In genomic region chr18:23890589-23890988, GRCh38 we compare ENCODE assay signal across 18 cellular contexts.
A peak's percentile ranks its signal among the peaks of the same experiment; 100 is the strongest.
DNase-seq lines count a peak whose midpoint lies in the region; ATAC-seq, FAIRE-seq and TF ChIP-seq lines count a peak whose summit lies in the region.
"Had no signal": no experiment of that assay in that cellular context is flagged by ENCODE, and none has a peak within 500 bp of the region (broad histone marks: within the 10 kb centered on the region; RNA-seq: fewer than 3 reads in every experiment).

No MANE protein-coding gene starts in this region.

- no peak for TF ChIP-seq EP300 in gastroesophageal sphincter (IDR thresholded peaks at IDR 0.05)

- no peaks in the 10 kb centered on the region for H3K79me2 ChIP-seq in astrocyte (ENCODE audit: insufficient read depth, low read length)
- no peaks in the 10 kb centered on the region for H3K79me2 ChIP-seq in Karpas-422 (ENCODE audit: low read length)

- no peak overlapping the region for H2AFZ ChIP-seq in astrocyte (ENCODE audit: low read depth, low read length)
- H2AFZ ChIP-seq in Karpas-422 (ENCODE audit: low read length), result no peak overlapping the region

- H3K36me3 ChIP-seq in A673 (ENCODE audit: insufficient read depth, low read length, poor library complexity, severe bottlenecking) (no peaks in the 10 kb centered on the region), astrocyte (ENCODE audit: insufficient read depth, low read length) (no peaks in the 10 kb centered on the region), Karpas-422 (ENCODE audit: insufficient read depth, low read length) (no peaks in the 10 kb centered on the region), gastroesophageal sphincter (peaks cover 0 to 13% of the 10 kb centered on the region in 2 donors)

- no peak overlapping the region for H3K4me3 Mint-ChIP-seq in astrocyte (ENCODE audit: unreplicated experiment)
- H3K4me3 Mint-ChIP-seq in activated CD4-positive, alpha-beta memory T cell treated with anti-CD3 and anti-CD28 coated beads, Interleukin-2, amount 10 ng/mL, durations not matched to agents 7 days and 5 days, result no peak overlapping the region

- BruUV-seq in A673 (replicated peaks; lab: Mats Ljungman, UMichigan), result no TSS peak

- no peaks in the 10 kb centered on the region for H3K36me3 Mint-ChIP-seq in astrocyte (ENCODE audit: low read depth, unreplicated experiment)
- no peaks in the 10 kb centered on the region for H3K36me3 Mint-ChIP-seq in activated CD4-positive, alpha-beta memory T cell treated with anti-CD3 and anti-CD28 coated beads, Interleukin-2, amount 10 ng/mL, durations not matched to agents 7 days and 5 days (ENCODE audit: low read depth)
- H3K36me3 Mint-ChIP-seq: activated naive CD4-positive, alpha-beta T cell treated with anti-CD3 and anti-CD28 coated beads, Interleukin-2, amount 50 U/mL, for 72 hours had no signal

- no peaks in the 10 kb centered on the region for H3K27me3 ChIP-seq in A673 (replicated peaks; ENCODE audit: insufficient read depth, low read depth, low read length, poor library complexity)
- no peaks in the 10 kb centered on the region for H3K27me3 ChIP-seq in astrocyte (ENCODE audit: insufficient read depth, low read length)
- H3K27me3 ChIP-seq in Karpas-422 (ENCODE audit: low read length), result no peaks in the 10 kb centered on the region
- no peaks in the 10 kb centered on the region for H3K27me3 ChIP-seq in gastroesophageal sphincter

- H3K27ac ChIP-seq in A673 (ENCODE audit: low read depth, low read length, poor library complexity, severe bottlenecking) (no peak overlapping the region), astrocyte (ENCODE audit: low read depth, low read length) (no peak overlapping the region), Karpas-422 (ENCODE audit: low read length) (no peak overlapping the region), gastroesophageal sphincter (no peak overlapping the region)

- H4K20me1 ChIP-seq in astrocyte (ENCODE audit: insufficient read depth, low read length) (no peaks in the 10 kb centered on the region), Karpas-422 (ENCODE audit: insufficient read depth, low read depth, low read length) (no peaks in the 10 kb centered on the region)

- DNase-seq in A673 (ENCODE audit: low spot score) (peak; percentile 24), HFF-Myc (ENCODE audit: extremely low read depth, low read depth) (peak; percentile 24), astrocyte (ENCODE audit: low read depth) (peak; percentile 71), foreskin fibroblast (peak; percentile 57 to 81), Karpas-422 (no peak)
- no peak for DNase-seq in central memory CD4-positive, alpha-beta T cell
- no peak for DNase-seq in activated CD4-positive, alpha-beta memory T cell treated with anti-CD3 and anti-CD28 coated beads, Interleukin-2, amount 10 ng/mL, durations not matched to agents 7 days and 5 days
- DNase-seq: activated CD4-positive, alpha-beta T cell treated with anti-CD3 and anti-CD28 coated beads for 4 hours; activated T-cell treated with anti-CD3 and anti-CD28 coated beads for 4 hours; GF-D8; NCI-H1048; NCI-H345; stimulated activated CD4-positive, alpha-beta T cell treated with anti-CD3 and anti-CD28 coated beads, Interleukin-15, amount 100 ng/mL, for 24 hours had no signal

- no peak for TF ChIP-seq CTCF in A673 (conservative IDR thresholded peaks at IDR 0.05; ENCODE audit: low read depth, low read length)
- TF ChIP-seq CTCF in HFF-Myc (IDR thresholded peaks at IDR 0.05; ENCODE audit: low read depth, low read length, missing control alignments), result no peak
- no peak for TF ChIP-seq CTCF in astrocyte (IDR thresholded peaks at IDR 0.05; ENCODE audit: insufficient read depth, low read depth, low read length)
- TF ChIP-seq CTCF in foreskin fibroblast (IDR thresholded peaks at IDR 0.05; ENCODE audit: low read depth, low read length), result no peak
- no peak for TF ChIP-seq CTCF in gastroesophageal sphincter (IDR thresholded peaks at IDR 0.05)

- H3K9me2 ChIP-seq in Karpas-422 (replicated peaks; ENCODE audit: insufficient read depth, low read length), result no peaks in the 10 kb centered on the region

- no peak for ATAC-seq in gastroesophageal sphincter
- ATAC-seq: activated naive CD4-positive, alpha-beta T cell treated with anti-CD3 and anti-CD28 coated beads, Interleukin-2, amount 50 U/mL, for 72 hours had no signal

- FAIRE-seq in astrocyte (lab: Jason Lieb, UNC), result no peak
- FAIRE-seq: A204.1, GM18507, GM19239 had no signal

- H3K4me3 ChIP-seq in A673 (ENCODE audit: low read depth, low read length, poor library complexity, severe bottlenecking), result no peak overlapping the region
- no peak overlapping the region for H3K4me3 ChIP-seq in HFF-Myc (replicated peaks; ENCODE audit: low read depth, low read length)
- no peak overlapping the region for H3K4me3 ChIP-seq in astrocyte (ENCODE audit: insufficient read depth, low read depth, low read length)
- no peak overlapping the region for H3K4me3 ChIP-seq in foreskin fibroblast (ENCODE audit: low read depth in 1 of 2, low read length in 2 of 2)
- H3K4me3 ChIP-seq in Karpas-422 (ENCODE audit: low read length), result no peak overlapping the region
- no peak overlapping the region for H3K4me3 ChIP-seq in gastroesophageal sphincter

- intact Hi-C loops in A673 (cut with micrococcal nuclease; ENCODE audit: unreplicated experiment), result no loop called here

- POLR2A ChIA-PET in A673 (lab: Charles Lee; ENCODE audit: low non-redundant PET), result no interaction called here
- POLR2A ChIA-PET in activated CD4-positive, alpha-beta memory T cell treated with anti-CD3 and anti-CD28 coated beads, Interleukin-2, amount 10 ng/mL, durations not matched to agents 7 days and 5 days (lab: Charles Lee), result no interaction called here

- CTCF ChIA-PET in A673 (lab: Charles Lee), result no interaction called here
- CTCF ChIA-PET in activated CD4-positive, alpha-beta memory T cell treated with anti-CD3 and anti-CD28 coated beads, Interleukin-2, amount 10 ng/mL, durations not matched to agents 7 days and 5 days (lab: Charles Lee), result interaction anchor here (1.3 kb wide), 1 partner anchor 28 kb away, joined by 5 read pairs; no protein-coding TSS in a partner anchor

- H3K4me2 ChIP-seq in astrocyte (ENCODE audit: low read length) (no peak overlapping the region), Karpas-422 (ENCODE audit: low read depth, low read length, poor library complexity, severe bottlenecking) (no peak overlapping the region)

- no peaks in the 10 kb centered on the region for H3K9me3 ChIP-seq in A673 (ENCODE audit: low read depth, low read length, poor library complexity, severe bottlenecking)
- H3K9me3 ChIP-seq in astrocyte (ENCODE audit: insufficient read depth, low read depth, low read length), result no peaks in the 10 kb centered on the region
- H3K9me3 ChIP-seq in Karpas-422 (ENCODE audit: low read length), result no peaks in the 10 kb centered on the region
- no peaks in the 10 kb centered on the region for H3K9me3 ChIP-seq in gastroesophageal sphincter

- no peaks in the 10 kb centered on the region for H3K4me1 ChIP-seq in A673 (ENCODE audit: insufficient read depth, low read length, poor library complexity, severe bottlenecking)
- H3K4me1 ChIP-seq in astrocyte (ENCODE audit: insufficient read depth, low read length), result no peaks in the 10 kb centered on the region
- H3K4me1 ChIP-seq in Karpas-422 (ENCODE audit: low read length), result no peaks in the 10 kb centered on the region
- H3K4me1 ChIP-seq in gastroesophageal sphincter, result peaks cover 0 to 5% (median 0%) of the 10 kb centered on the region in 3 donors

- peaks cover 16% of the 10 kb centered on the region for H3K4me1 Mint-ChIP-seq in astrocyte (ENCODE audit: low read depth, unreplicated experiment)
- peaks cover 14% of the 10 kb centered on the region for H3K4me1 Mint-ChIP-seq in activated CD4-positive, alpha-beta memory T cell treated with anti-CD3 and anti-CD28 coated beads, Interleukin-2, amount 10 ng/mL, durations not matched to agents 7 days and 5 days

- H3K27me3 Mint-ChIP-seq in astrocyte (ENCODE audit: low read depth, unreplicated experiment), result peaks cover 2% of the 10 kb centered on the region
- H3K27me3 Mint-ChIP-seq in activated CD4-positive, alpha-beta memory T cell treated with anti-CD3 and anti-CD28 coated beads, Interleukin-2, amount 10 ng/mL, durations not matched to agents 7 days and 5 days, result no peaks in the 10 kb centered on the region

- H3K27ac Mint-ChIP-seq in astrocyte (ENCODE audit: unreplicated experiment), result no peak overlapping the region
- H3K27ac Mint-ChIP-seq in activated CD4-positive, alpha-beta memory T cell treated with anti-CD3 and anti-CD28 coated beads, Interleukin-2, amount 10 ng/mL, durations not matched to agents 7 days and 5 days, result no peak overlapping the region
- H3K27ac Mint-ChIP-seq: activated naive CD4-positive, alpha-beta T cell treated with anti-CD3 and anti-CD28 coated beads, Interleukin-2, amount 50 U/mL, for 72 hours had no signal

- no peak overlapping the region for H3K9ac ChIP-seq in astrocyte (ENCODE audit: low read length)
- H3K9ac ChIP-seq in Karpas-422 (ENCODE audit: low read length), result no peak overlapping the region

- no peak for TF ChIP-seq POLR2A in gastroesophageal sphincter (IDR thresholded peaks at IDR 0.05)

- no peaks in the 10 kb centered on the region for H3K9me3 Mint-ChIP-seq in astrocyte (ENCODE audit: unreplicated experiment)
- no peaks in the 10 kb centered on the region for H3K9me3 Mint-ChIP-seq in activated CD4-positive, alpha-beta memory T cell treated with anti-CD3 and anti-CD28 coated beads, Interleukin-2, amount 10 ng/mL, durations not matched to agents 7 days and 5 days
- H3K9me3 Mint-ChIP-seq: activated naive CD4-positive, alpha-beta T cell treated with anti-CD3 and anti-CD28 coated beads, Interleukin-2, amount 50 U/mL, for 72 hours had no signal

Comparison
In these comparisons a context has a peak if more than half of its experiments do, and no peak if none do; other contexts are left out.
1. DNase-seq: peak in A673 (single experiment), HFF-Myc (single experiment), astrocyte (single experiment) and foreskin fibroblast (2 of 2); none in Karpas-422 (single experiment), central memory CD4-positive, alpha-beta T cell (single experiment) and activated CD4-positive, alpha-beta memory T cell treated with anti-CD3 and anti-CD28 coated beads, Interleukin-2, amount 10 ng/mL, durations not matched to agents 7 days and 5 days (single experiment).